In genomic region chr6:27426045-27426620, GRCh38 we compare ENCODE assay signal across 20 cellular contexts. TPM values are rescaled to one million over a fixed set of nuclear protein-coding genes. Genes with fewer than 3 reads are reported as not detected.
DNase-seq lines count a peak whose midpoint lies in the region; FAIRE-seq and TF ChIP-seq lines count a peak whose summit lies in the region.
"Had no signal": no experiment of that assay in that cellular context is flagged by ENCODE, and none has a peak within 500 bp of the region (broad histone marks: within the 10 kb centered on the region; RNA-seq: fewer than 3 reads in every experiment).

No MANE protein-coding gene starts in this region.

- no peaks in the 10 kb centered on the region for H3K27me3 ChIP-seq in bronchial epithelial cell (ENCODE audit: control insufficient read depth, insufficient read depth, low read length)

- no peak for FAIRE-seq in bronchial epithelial cell (lab: Jason Lieb, UNC)

- in situ Hi-C loops in KBM-7 (cut with MboI; ENCODE audit: low pct_unique_long_range_greater_than_20kb, low sequenced_read_pairs): no loop called here

- intact Hi-C loops in posterior vena cava (cut with DNase I): no loop called here

- no peak overlapping the region for H3K4me3 ChIP-seq in bronchial epithelial cell (ENCODE audit: low read depth, low read length)
- H3K4me3 ChIP-seq: SK-N-MC had no signal

- H3K36me3 ChIP-seq in bronchial epithelial cell (ENCODE audit: control insufficient read depth, insufficient read depth, low read length): no peaks in the 10 kb centered on the region
- H3K36me3 ChIP-seq: BE2C had no signal

- peak; percentile 24 for DNase-seq in NCI-H82 (lab: John Stamatoyannopoulos, UW)
- DNase-seq in NCI-H82 treated with DMSO at 0.1 percent for 48 hours (lab: John Stamatoyannopoulos, UW; ENCODE audit: unreplicated experiment): no peak
- DNase-seq in bronchial epithelial cell (ENCODE audit: low read depth): peak; percentile 4
- DNase-seq in occipital lobe (lab: John Stamatoyannopoulos, UW): peak; percentile 72
- DNase-seq in KBM-7: no peak
- DNase-seq in MV-4-11 (lab: John Stamatoyannopoulos, UW): no peak
- no peak for DNase-seq in posterior vena cava (ENCODE audit: low spot score)
- DNase-seq: BE2C; Caco-2; CD4-positive, CD25-positive, alpha-beta regulatory T cell; DMS79; GOT3; KG1; NCI-H1436 treated with DMSO at 0.1 percent for 48 hours; NCI-H2029; NCI-H446; NCI-H748 treated with DMSO at 0.1 percent for 48 hours; OCI-M1; SHP77 had no signal

- TF ChIP-seq CTCF in bronchial epithelial cell (IDR thresholded peaks at IDR 0.05; ENCODE audit: insufficient read depth, low read length, severe bottlenecking): no peak

RNA-seq across cellular contexts. Expression of gene ZNF391, which starts 37.6 kb away (rescaled TPM):
- 0.53 and 1.4 TPM in 2 replicates for total RNA-seq in bronchial epithelial cell
- 3.7 TPM for total RNA-seq in occipital lobe
- total RNA-seq in posterior vena cava: 1 to 10 TPM; 2.4 to 3.3 TPM

RNA-seq across cellular contexts. Expression of gene ZNF184, which starts 46.8 kb away (rescaled TPM):
- 6.0 and 6.8 TPM in 2 replicates for total RNA-seq in bronchial epithelial cell
- total RNA-seq in occipital lobe: 30.3 TPM
- total RNA-seq in posterior vena cava: 1 to 10 TPM; 6.3 to 6.5 TPM

Comparison
In these comparisons a context has a peak if more than half of its experiments do, and no peak if none do; other contexts are left out.
1. DNase-seq: peak in NCI-H82 (single experiment), bronchial epithelial cell (single experiment) and occipital lobe (single experiment); none in NCI-H82 treated with DMSO at 0.1 percent for 48 hours (single experiment), KBM-7 (single experiment), MV-4-11 (single experiment) and posterior vena cava (single experiment).